In the genomic region with DNA sequence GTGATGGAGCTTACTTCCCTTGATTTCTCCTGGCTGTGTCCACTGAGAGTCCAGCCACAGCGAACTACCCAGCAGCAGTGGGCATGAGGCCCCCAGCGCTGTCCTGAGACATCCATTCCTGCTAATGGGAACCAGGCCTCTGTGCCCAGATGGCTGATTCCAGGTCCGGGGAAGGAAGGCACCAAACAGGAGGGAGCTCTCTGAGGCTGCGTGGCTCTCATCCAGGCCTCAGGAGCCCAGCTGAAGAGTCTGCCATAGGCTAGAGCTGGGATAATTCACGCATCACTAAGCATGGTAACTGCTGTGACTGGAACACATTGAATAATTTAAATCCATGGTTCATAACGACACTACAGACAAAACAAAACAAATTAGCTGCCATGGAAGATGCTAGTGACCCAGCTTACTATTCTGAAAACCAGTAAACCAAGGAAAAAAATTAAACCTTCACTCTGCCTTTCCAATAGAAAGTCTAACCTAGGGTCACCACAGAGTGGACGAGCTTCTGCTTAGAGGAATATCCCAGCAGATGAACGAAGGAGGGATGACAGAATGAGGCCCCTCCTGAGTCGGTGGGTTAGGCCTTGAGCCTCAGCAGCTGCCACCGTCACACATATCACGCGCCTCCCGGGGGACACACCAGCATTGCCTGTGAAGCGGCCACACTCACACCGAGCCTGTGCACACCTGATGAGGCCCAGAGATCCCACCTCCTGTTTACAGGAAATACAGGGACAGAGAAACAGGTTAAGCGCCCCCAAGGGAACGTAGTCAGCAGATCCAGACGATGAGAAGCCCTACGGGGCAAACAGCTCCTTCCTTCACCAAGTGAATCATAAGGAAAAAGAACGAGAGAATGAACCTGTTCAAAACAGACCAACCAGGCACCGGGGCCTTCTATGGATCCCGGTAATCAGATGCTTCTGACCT, we compare ENCODE assay signal across 1 cellular context.
TF ChIP-seq lines count a peak whose summit lies in the region.

No MANE protein-coding gene starts in this region.

TF ChIP-seq in SK-N-SH treated with all-trans-retinoic acid at 6 μM for 48 hours, 23 proteins besides CTCF, POLR2A, EP300 and RAD21 (continued from another document):
- no peak for TF ChIP-seq ESRRG (CRISPR knock-in tag; IDR thresholded peaks at IDR 0.05)
